Comparison of ENCODE assay signal across 29 cellular contexts in genomic region chr5:1950096-1950707, GRCh38.
"Had no signal": no experiment of that assay in that cellular context is flagged by ENCODE, and none has a peak within 500 bp of the region (broad histone marks: within the 10 kb centered on the region; RNA-seq: fewer than 3 reads in every experiment).

No MANE protein-coding gene starts in this region.

- H3K9me3 Mint-ChIP-seq: activated B cell treated with CpG ODN at 0.5 μM for 24 hours; activated T-cell treated with anti-CD3 and anti-CD28 coated beads, Interleukin-2, amount 50 U/mL, for 24 hours; activated T-helper 17 cell treated with anti-CD3 and anti-CD28 coated beads, Interleukin-2, amount 50 U/mL, for 72 hours; neural crest cell had no signal

- H3K4me3 Mint-ChIP-seq: activated B cell treated with CpG ODN at 0.5 μM for 24 hours; activated CD4-positive, alpha-beta T cell treated with anti-CD3 and anti-CD28 coated beads for 36 hours; activated T-cell treated with anti-CD3 and anti-CD28 coated beads, Interleukin-2, amount 50 U/mL, for 24 hours; activated T-helper 17 cell treated with anti-CD3 and anti-CD28 coated beads, Interleukin-2, amount 50 U/mL, for 72 hours; naive thymus-derived CD4-positive, alpha-beta T cell; neural crest cell; stimulated activated naive B cell treated with anti-CD40 and anti-IgM and Interleukin-4, amounts not matched to agents 10 μg/mL and 1 μg/mL and 100 μg/mL, for 72 hours had no signal

- H3K27ac ChIP-seq: brain microvascular endothelial cell, gastrocnemius medialis, thoracic aorta had no signal

- FAIRE-seq: islet of Langerhans had no signal

- H3K36me3 Mint-ChIP-seq: activated naive CD4-positive, alpha-beta T cell treated with anti-CD3 and anti-CD28 coated beads, Interleukin-2, amount 50 U/mL, for 72 hours; stimulated activated naive B cell treated with anti-CD40 and anti-IgM and Interleukin-4, amounts not matched to agents 10 μg/mL and 1 μg/mL and 100 μg/mL, for 72 hours had no signal

- H3K4me3 ChIP-seq: gastrocnemius medialis, thoracic aorta had no signal

- H3K4me1 Mint-ChIP-seq: activated B cell treated with CpG ODN at 0.5 μM for 24 hours; activated CD4-positive, alpha-beta T cell treated with anti-CD3 and anti-CD28 coated beads for 36 hours; activated T-helper 17 cell treated with anti-CD3 and anti-CD28 coated beads, Interleukin-2, amount 50 U/mL, for 72 hours; stimulated activated naive B cell treated with anti-CD40 and anti-IgM and Interleukin-4, amounts not matched to agents 10 μg/mL and 1 μg/mL and 100 μg/mL, for 72 hours had no signal

- H3K27me3 ChIP-seq: brain microvascular endothelial cell, gastrocnemius medialis had no signal

- H3K4me1 ChIP-seq: gastrocnemius medialis had no signal

- DNase-seq: activated B cell treated with CpG ODN at 0.5 μM for 24 hours; activated CD4-positive, alpha-beta T cell treated with anti-CD3 and anti-CD28 coated beads, Interleukin-2, amount 50 U/mL, for 4 hours; activated CD8-positive, alpha-beta memory T cell treated with anti-CD3 and anti-CD28 coated beads for 24 hours; activated CD8-positive, alpha-beta memory T cell treated with anti-CD3 and anti-CD28 coated beads, Interleukin-2, amount 50 U/mL, for 4 hours; activated T-cell treated with anti-CD3 and anti-CD28 coated beads, Interleukin-2, amount 50 U/mL, for 24 hours; aorta; brain microvascular endothelial cell; central memory CD4-positive, alpha-beta T cell; dermis blood vessel endothelial cell; effector CD8-positive, alpha-beta T cell; gastrocnemius medialis; hypothalamus; left cardiac atrium; mesendoderm; naive thymus-derived CD4-positive, alpha-beta T cell; retina; stimulated activated CD4-positive, alpha-beta T cell treated with anti-CD3 and anti-CD28 coated beads, Interleukin-2, amount 100 ng/mL, for 48 hours; stimulated activated CD8-positive, alpha-beta memory T cell treated with anti-CD3 and anti-CD28 coated beads, Interleukin-4, amount 100 ng/mL, for 48 hours; stimulated activated naive B cell treated with anti-CD40 and anti-IgM and Interleukin-4, amounts not matched to agents 10 μg/mL and 1 μg/mL and 100 μg/mL, for 72 hours; T-helper 1 cell; T-helper 9 cell had no signal

- H3K36me3 ChIP-seq: brain microvascular endothelial cell, esophagus muscularis mucosa, gastrocnemius medialis, thoracic aorta had no signal

- H3K9me3 ChIP-seq: esophagus muscularis mucosa, gastrocnemius medialis, thoracic aorta had no signal

- H3K27ac Mint-ChIP-seq: activated B cell treated with CpG ODN at 0.5 μM for 24 hours; activated CD4-positive, alpha-beta T cell treated with anti-CD3 and anti-CD28 coated beads for 36 hours; activated naive CD4-positive, alpha-beta T cell treated with anti-CD3 and anti-CD28 coated beads, Interleukin-2, amount 50 U/mL, for 72 hours; activated T-cell treated with anti-CD3 and anti-CD28 coated beads, Interleukin-2, amount 50 U/mL, for 24 hours; activated T-helper 17 cell treated with anti-CD3 and anti-CD28 coated beads, Interleukin-2, amount 50 U/mL, for 72 hours; naive thymus-derived CD4-positive, alpha-beta T cell; progenitor cell of endocrine pancreas; stimulated activated naive B cell treated with anti-CD40 and anti-IgM and Interleukin-4, amounts not matched to agents 10 μg/mL and 1 μg/mL and 100 μg/mL, for 72 hours had no signal
